ENCODE assay signal across 8 cellular contexts in genomic region chr9:111661150-111661801, GRCh38. TPM values are rescaled to one million over a fixed set of nuclear protein-coding genes. Genes with fewer than 3 reads are reported as not detected.
DNase-seq lines count a peak whose midpoint lies in the region; ATAC-seq and TF ChIP-seq lines count a peak whose summit lies in the region.

GNG10 (plus strand) TSS chr9:111661605; CDS start chr9:111661635, 30 bp downstream.

- H3K27me3 ChIP-seq in BLaER1 = no peaks in the 10 kb centered on the region

- peak within 1 kb of the TSS; percentile 91 for H3K4me3 ChIP-seq in BLaER1

- H3K9ac ChIP-seq in BLaER1 = peak within 1 kb of the TSS; percentile 88

- H3K4me2 ChIP-seq in BLaER1 = peak within 1 kb of the TSS; percentile 94

- H3K4me1 ChIP-seq in BLaER1 = peaks cover 22% of the 10 kb centered on the region

- TF ChIP-seq POLR2A in GM18951 (IDR thresholded peaks at IDR 0.05; ENCODE audit: extremely low read depth, insufficient read depth, insufficient read length) = peak; percentile 66

- H3K27ac ChIP-seq in BLaER1 (peak within 1 kb of the TSS; percentile 81), epithelial cell of prostate (peak within 1 kb of the TSS; percentile 41)

- DNase-seq in NOMO-1 treated with DMSO at 0.1 percent for 48 hours (lab: John Stamatoyannopoulos, UW; ENCODE audit: unreplicated experiment) (peak; percentile 30), activated T-cell treated with anti-CD3 and anti-CD28 coated beads for 24 hours (ENCODE audit: low read depth) (peak; percentile 58), epithelial cell of prostate (ENCODE audit: low read depth, low spot score) (no peak), mucosa of gallbladder (ENCODE audit: low spot score) (peak; percentile 46)
- peak; percentile 59 for DNase-seq in stimulated activated CD8-positive, alpha-beta memory T cell treated with anti-CD3 and anti-CD28 coated beads, Interleukin-4, amount 100 ng/mL, for 24 hours (ENCODE audit: low read depth)

- no peaks in the 10 kb centered on the region for H3K9me3 ChIP-seq in BLaER1

- H3K36me3 ChIP-seq in BLaER1 = peaks cover 22% of the 10 kb centered on the region

- H4K20me1 ChIP-seq in BLaER1 = peaks cover 38% of the 10 kb centered on the region

- peak; percentile 80 for ATAC-seq in HG03159 (IDR thresholded peaks at IDR 0.05; ENCODE audit: unreplicated experiment)

- in situ Hi-C loops in GM18951 (cut with MboI; ENCODE audit: low sequenced_read_pairs, unreplicated experiment) = no loop called here

RNA-seq across cellular contexts. Expression of gene GNG10, which starts in this region (rescaled TPM):
- total RNA-seq in mucosa of gallbladder = 26.0 TPM
